Comparison of ENCODE assay signal across 10 cellular contexts in the genomic region with DNA sequence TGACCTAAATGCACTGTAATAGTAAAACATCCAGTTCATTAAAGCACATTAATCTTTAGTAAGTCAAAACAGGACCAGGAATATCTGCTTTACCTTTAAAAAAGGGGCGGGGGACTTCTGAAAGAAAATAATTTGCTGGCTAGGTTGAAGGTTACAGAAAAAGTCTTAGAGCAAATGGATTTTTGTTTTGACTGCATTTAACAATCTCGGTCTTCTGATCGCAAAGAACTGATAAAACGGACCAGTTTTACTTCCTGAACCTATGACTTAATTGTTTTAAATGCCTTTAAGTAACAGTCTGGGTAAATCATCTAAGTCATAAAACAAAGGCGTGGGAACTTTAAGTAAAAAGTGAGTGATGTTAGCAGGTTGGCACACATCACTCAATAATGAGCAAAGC. TPM values are rescaled to one million over a fixed set of nuclear protein-coding genes. Genes with fewer than 3 reads are reported as not detected.
DNase-seq lines count a peak whose midpoint lies in the region; ATAC-seq, FAIRE-seq and TF ChIP-seq lines count a peak whose summit lies in the region.
"Had no signal": no experiment of that assay in that cellular context is flagged by ENCODE, and none has a peak within 500 bp of the region (broad histone marks: within the 10 kb centered on the region; RNA-seq: fewer than 3 reads in every experiment).

No MANE protein-coding gene starts in this region.

- CTCF ChIA-PET in A549 (lab: Yijun Ruan, JAX): no interaction called here
- CTCF ChIA-PET in activated CD4-positive, alpha-beta memory T cell treated with anti-CD3 and anti-CD28 coated beads, Interleukin-2, amount 10 ng/mL, durations not matched to agents 7 days and 5 days (lab: Charles Lee): interaction anchor here (2.6 to 4.3 kb wide), 2 partner anchors 71 to 78 kb away, joined by 16 to 36 read pairs; no protein-coding TSS in a partner anchor

- H3K36me3 ChIP-seq in HAP-1 (replicated peaks) (peaks cover 29% of the 10 kb centered on the region), lower lobe of right lung (no peaks in the 10 kb centered on the region)

- TF ChIP-seq CTCF in A549 (IDR thresholded peaks at IDR 0.05) (no peak), lower lobe of right lung (IDR thresholded peaks at IDR 0.05) (no peak)

- DNase-seq in A549 (ENCODE audit: low read depth in 1 of 2, low spot score in 1 of 2) (no peak), HAP-1 (ENCODE audit: low spot score in 2 of 2) (no peak), lower lobe of right lung (no peak), NCI-H2107 (lab: John Stamatoyannopoulos, UW) (no peak), NCI-H1105 treated with DMSO at 0.1 percent for 48 hours (lab: John Stamatoyannopoulos, UW) (no peak)
- no peak for DNase-seq in activated CD4-positive, alpha-beta memory T cell treated with anti-CD3 and anti-CD28 coated beads, Interleukin-2, amount 10 ng/mL, durations not matched to agents 7 days and 5 days
- DNase-seq: stimulated activated CD4-positive, alpha-beta T cell treated with anti-CD3 and anti-CD28 coated beads, Interleukin-15, amount 100 ng/mL, for 24 hours had no signal

- no peak for TF ChIP-seq EP300 in A549 (IDR thresholded peaks at IDR 0.05)

- H3K4me3 ChIP-seq in A549 (peak overlapping the region; percentile 87), HAP-1 (peak overlapping the region; percentile 89), iPS-18c (ENCODE audit: insufficient read depth, low read depth, low read length) (peak overlapping the region; percentile 78), lower lobe of right lung (no peak overlapping the region)

- peak overlapping the region; percentile 90 for H3K4me3 Mint-ChIP-seq in activated CD4-positive, alpha-beta memory T cell treated with anti-CD3 and anti-CD28 coated beads, Interleukin-2, amount 10 ng/mL, durations not matched to agents 7 days and 5 days

- H3K27me3 ChIP-seq in HAP-1 (ENCODE audit: low read depth) (no peaks in the 10 kb centered on the region), lower lobe of right lung (ENCODE audit: low read depth) (no peaks in the 10 kb centered on the region)

- H3K36me3 Mint-ChIP-seq in activated CD4-positive, alpha-beta memory T cell treated with anti-CD3 and anti-CD28 coated beads, Interleukin-2, amount 10 ng/mL, durations not matched to agents 7 days and 5 days (ENCODE audit: low read depth): peaks cover 46% of the 10 kb centered on the region

- intact Hi-C loops in lower lobe of right lung (cut with DNase I): no loop called here

- H3K4me2 ChIP-seq in A549: peak overlapping the region; percentile 92

- ATAC-seq in A549 (no peak), lower lobe of right lung (no peak), HG02981 (IDR thresholded peaks at IDR 0.05; ENCODE audit: unreplicated experiment) (no peak)

- in situ Hi-C loops in HAP-1 (cut with MboI; ENCODE audit: low sequenced_read_pairs): loop anchor here (10.0 kb wide), 1 partner anchor 68 kb away; no protein-coding TSS in a partner anchor

- no peaks in the 10 kb centered on the region for H3K9me3 Mint-ChIP-seq in activated CD4-positive, alpha-beta memory T cell treated with anti-CD3 and anti-CD28 coated beads, Interleukin-2, amount 10 ng/mL, durations not matched to agents 7 days and 5 days

- H3K9me3 ChIP-seq in A549 (no peaks in the 10 kb centered on the region), HAP-1 (no peaks in the 10 kb centered on the region), iPS-18c (ENCODE audit: control insufficient read depth, insufficient read depth, low read length) (no peaks in the 10 kb centered on the region), lower lobe of right lung (no peaks in the 10 kb centered on the region)

- no peak for FAIRE-seq in A549 (lab: Jason Lieb, UNC)
- FAIRE-seq: G401.6 had no signal

- POLR2A ChIA-PET in A549 (lab: Yijun Ruan, JAX): interaction anchor here (1.3 kb wide), 1 partner anchor 10 kb away, joined by 3 read pairs; no protein-coding TSS in a partner anchor
- POLR2A ChIA-PET in activated CD4-positive, alpha-beta memory T cell treated with anti-CD3 and anti-CD28 coated beads, Interleukin-2, amount 10 ng/mL, durations not matched to agents 7 days and 5 days (lab: Charles Lee): interaction anchor here (0.6 to 3.2 kb wide), 12 partner anchors 8 to 1343 kb away, joined by 3 to 49 read pairs (median 8); a partner anchor contains a TSS

- H3K27ac ChIP-seq in A549 (peak overlapping the region; percentile 76 to 88; a peak in 4 of 6 replicates), lower lobe of right lung (no peak overlapping the region)

- H3K4me1 ChIP-seq in A549 (peaks cover 35% of the 10 kb centered on the region), HAP-1 (peaks cover 18% of the 10 kb centered on the region), lower lobe of right lung (peaks cover 25% of the 10 kb centered on the region)

- H3K27me3 Mint-ChIP-seq in activated CD4-positive, alpha-beta memory T cell treated with anti-CD3 and anti-CD28 coated beads, Interleukin-2, amount 10 ng/mL, durations not matched to agents 7 days and 5 days: peaks cover 3% of the 10 kb centered on the region

- TF ChIP-seq RAD21 in A549 (conservative IDR thresholded peaks at IDR 0.05 in 1 of 2, IDR thresholded peaks at IDR 0.05 in 1 of 2): no peak

- WGBS in A549 (ENCODE audit: missing lambda C conversion rate): 1% methylated on average over 5 of the region's 5 CpGs

- no peak for TF ChIP-seq POLR2A in A549 (IDR thresholded peaks at IDR 0.05; ENCODE audit: low read length)

- H3K27ac Mint-ChIP-seq in activated CD4-positive, alpha-beta memory T cell treated with anti-CD3 and anti-CD28 coated beads, Interleukin-2, amount 10 ng/mL, durations not matched to agents 7 days and 5 days: peak overlapping the region; percentile 95

- H3K4me1 Mint-ChIP-seq in activated CD4-positive, alpha-beta memory T cell treated with anti-CD3 and anti-CD28 coated beads, Interleukin-2, amount 10 ng/mL, durations not matched to agents 7 days and 5 days: peaks cover 43% of the 10 kb centered on the region

TF ChIP-seq in A549, 52 proteins besides CTCF, POLR2A, EP300 and RAD21 (continues in another document):
- TF ChIP-seq NR3C1 (IDR thresholded peaks at IDR 0.05): no peak
- TF ChIP-seq GATA3 (IDR thresholded peaks at IDR 0.05; ENCODE audit: borderline replicate concordance): no peak
- TF ChIP-seq, protein P1, sequence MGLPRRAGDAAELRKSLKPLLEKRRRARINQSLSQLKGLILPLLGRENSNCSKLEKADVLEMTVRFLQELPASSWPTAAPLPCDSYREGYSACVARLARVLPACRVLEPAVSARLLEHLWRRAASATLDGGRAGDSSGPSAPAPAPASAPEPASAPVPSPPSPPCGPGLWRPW (IDR thresholded peaks at IDR 0.05): no peak
- no peak for TF ChIP-seq FOSL2 (IDR thresholded peaks at IDR 0.05)
- no peak for TF ChIP-seq FOSL2 (CRISPR knock-in tag; IDR thresholded peaks at IDR 0.05)
- TF ChIP-seq, protein P2, sequence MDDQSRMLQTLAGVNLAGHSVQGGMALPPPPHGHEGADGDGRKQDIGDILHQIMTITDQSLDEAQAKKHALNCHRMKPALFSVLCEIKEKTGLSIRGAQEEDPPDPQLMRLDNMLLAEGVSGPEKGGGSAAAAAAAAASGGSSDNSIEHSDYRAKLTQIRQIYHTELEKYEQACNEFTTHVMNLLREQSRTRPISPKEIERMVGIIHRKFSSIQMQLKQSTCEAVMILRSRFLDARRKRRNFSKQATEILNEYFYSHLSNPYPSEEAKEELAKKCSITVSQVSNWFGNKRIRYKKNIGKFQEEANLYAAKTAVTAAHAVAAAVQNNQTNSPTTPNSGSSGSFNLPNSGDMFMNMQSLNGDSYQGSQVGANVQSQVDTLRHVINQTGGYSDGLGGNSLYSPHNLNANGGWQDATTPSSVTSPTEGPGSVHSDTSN (IDR thresholded peaks at IDR 0.05): no peak
- no peak for TF ChIP-seq EHMT2 (IDR thresholded peaks at IDR 0.05; ENCODE audit: low read depth)
- TF ChIP-seq, protein P3, sequence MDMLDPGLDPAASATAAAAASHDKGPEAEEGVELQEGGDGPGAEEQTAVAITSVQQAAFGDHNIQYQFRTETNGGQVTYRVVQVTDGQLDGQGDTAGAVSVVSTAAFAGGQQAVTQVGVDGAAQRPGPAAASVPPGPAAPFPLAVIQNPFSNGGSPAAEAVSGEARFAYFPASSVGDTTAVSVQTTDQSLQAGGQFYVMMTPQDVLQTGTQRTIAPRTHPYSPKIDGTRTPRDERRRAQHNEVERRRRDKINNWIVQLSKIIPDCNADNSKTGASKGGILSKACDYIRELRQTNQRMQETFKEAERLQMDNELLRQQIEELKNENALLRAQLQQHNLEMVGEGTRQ (IDR thresholded peaks at IDR 0.05): no peak
- TF ChIP-seq, protein P4, sequence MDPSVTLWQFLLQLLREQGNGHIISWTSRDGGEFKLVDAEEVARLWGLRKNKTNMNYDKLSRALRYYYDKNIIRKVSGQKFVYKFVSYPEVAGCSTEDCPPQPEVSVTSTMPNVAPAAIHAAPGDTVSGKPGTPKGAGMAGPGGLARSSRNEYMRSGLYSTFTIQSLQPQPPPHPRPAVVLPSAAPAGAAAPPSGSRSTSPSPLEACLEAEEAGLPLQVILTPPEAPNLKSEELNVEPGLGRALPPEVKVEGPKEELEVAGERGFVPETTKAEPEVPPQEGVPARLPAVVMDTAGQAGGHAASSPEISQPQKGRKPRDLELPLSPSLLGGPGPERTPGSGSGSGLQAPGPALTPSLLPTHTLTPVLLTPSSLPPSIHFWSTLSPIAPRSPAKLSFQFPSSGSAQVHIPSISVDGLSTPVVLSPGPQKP (IDR thresholded peaks at IDR 0.05; ENCODE audit: low read depth, low read length): no peak

RNA-seq across cellular contexts. Expression of a gene that starts 0.8 kb away (rescaled TPM):
- polyA plus RNA-seq in A549 (2011; rRNA removed): 54.5 and 65.5 TPM in 2 replicates
- 21.3 and 23.4 TPM in 2 replicates for polyA plus RNA-seq in A549 (2012; cell fraction: cytosol; rRNA removed)
- polyA plus RNA-seq in A549 (2012; cell fraction: nucleus; rRNA removed): 28.2 and 38.4 TPM in 2 replicates
- 36.9 to 44.0 TPM (median 38.2 TPM) in 3 replicates for polyA plus RNA-seq in A549 (2017; fragmentation: RNase III; extraction: RNeasy Plus Mini Kit Qiagen cat#74134 plus additional on column Dnase treatment)
- polyA minus RNA-seq in A549 (2011; rRNA and poly(A)+ RNA removed): 42.5 and 47.1 TPM in 2 replicates
- total RNA-seq in activated CD4-positive, alpha-beta memory T cell treated with anti-CD3 and anti-CD28 coated beads, Interleukin-2, amount 10 ng/mL, durations not matched to agents 7 days and 5 days: 100 to 1,000 TPM; 114 to 120 TPM
- total RNA-seq in lower lobe of right lung: 4.8 TPM

RNA-seq across cellular contexts. Expression of a gene that starts 55.3 kb away (rescaled TPM):
- polyA plus RNA-seq in A549 (2011; rRNA removed) (not detected in 2 replicates), A549 (2017; fragmentation: RNase III; extraction: RNeasy Plus Mini Kit Qiagen cat#74134 plus additional on column Dnase treatment) (0.05 TPM in 1 of 3 replicates, not detected in the others)
- 0.03 TPM in 1 of 2 replicates, not detected in the other for polyA plus RNA-seq in A549 (2012; cell fraction: cytosol; rRNA removed)
- polyA plus RNA-seq in A549 (2012; cell fraction: nucleus; rRNA removed): 0.05 TPM in 2 replicates
- polyA minus RNA-seq in A549 (2011; rRNA and poly(A)+ RNA removed): not detected in 2 replicates
- total RNA-seq in activated CD4-positive, alpha-beta memory T cell treated with anti-CD3 and anti-CD28 coated beads, Interleukin-2, amount 10 ng/mL, durations not matched to agents 7 days and 5 days: under 1 TPM; 0.18 to 0.30 TPM
- total RNA-seq in lower lobe of right lung: 38.5 TPM

Comparison
In these comparisons a context has a peak if more than half of its experiments do, and no peak if none do; other contexts are left out.
1. RNA of a gene that starts 0.8 kb away (total RNA-seq): 114 to 120 TPM in activated CD4-positive, alpha-beta memory T cell treated with anti-CD3 and anti-CD28 coated beads, Interleukin-2, amount 10 ng/mL, durations not matched to agents 7 days and 5 days; 4.8 TPM in lower lobe of right lung (single experiment); every median in the first group is over 10 times any median in the second.
2. RNA of a gene that starts 55.3 kb away (total RNA-seq): 38.5 TPM in lower lobe of right lung (single experiment); 0.18 to 0.30 TPM in activated CD4-positive, alpha-beta memory T cell treated with anti-CD3 and anti-CD28 coated beads, Interleukin-2, amount 10 ng/mL, durations not matched to agents 7 days and 5 days; every median in the first group is over 10 times any median in the second.